In the genomic region with DNA sequence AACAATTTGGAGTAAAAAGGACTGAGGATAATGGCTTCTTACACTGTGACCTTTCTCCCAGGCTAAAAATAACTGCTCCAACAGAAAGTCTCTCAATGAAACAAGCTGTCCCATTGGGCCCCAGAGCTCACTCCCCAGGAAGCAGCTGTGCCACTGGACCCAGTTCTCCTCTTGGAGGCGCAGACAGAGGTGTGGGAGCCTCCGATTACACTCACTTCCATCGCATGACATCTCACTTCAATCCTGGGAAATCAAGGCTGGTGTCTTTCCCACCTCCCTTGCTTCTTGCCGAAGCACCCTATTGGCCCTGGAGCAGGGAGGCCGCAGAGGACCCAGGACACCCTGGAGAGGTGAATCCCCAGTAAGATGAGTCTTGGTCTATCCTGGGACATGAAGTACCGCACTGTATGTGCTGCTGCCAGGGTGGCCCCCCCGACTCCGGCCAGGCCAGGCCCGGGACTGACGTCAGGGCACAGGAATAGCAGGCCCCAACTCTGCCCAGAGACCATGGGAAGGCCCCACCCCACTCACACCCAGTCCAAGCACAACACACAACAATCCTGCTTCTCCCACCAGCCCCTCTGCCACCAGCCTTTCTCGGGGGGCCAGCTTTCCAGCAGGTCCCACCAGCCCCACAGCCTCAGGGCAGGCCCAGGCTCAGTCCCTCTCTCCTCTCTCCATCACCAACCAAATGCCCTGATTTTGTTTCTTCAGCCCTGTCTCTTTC, we compare ENCODE assay signal across 1 cellular context.
TF ChIP-seq lines count a peak whose summit lies in the region.

No MANE protein-coding gene starts in this region.

TF ChIP-seq in A549, 52 proteins besides CTCF, POLR2A, EP300 and RAD21 (continued from another document):
- TF ChIP-seq E2F6 (IDR thresholded peaks at IDR 0.05; ENCODE audit: borderline replicate concordance, low read depth) (no peak), MAX (IDR thresholded peaks at IDR 0.05) (no peak), MYC (IDR thresholded peaks at IDR 0.05; ENCODE audit: borderline replicate concordance, low read length) (no peak), JUNB (IDR thresholded peaks at IDR 0.05) (no peak), CHD4 (IDR thresholded peaks at IDR 0.05; ENCODE audit: borderline replicate concordance) (no peak), ZC3H11A (IDR thresholded peaks at IDR 0.05) (no peak), NFE2L2 (conservative IDR thresholded peaks at IDR 0.05; ENCODE audit: low read length) (no peak), HOXB5 (CRISPR knock-in tag; IDR thresholded peaks at IDR 0.05) (no peak), RFX5 (IDR thresholded peaks at IDR 0.05) (no peak), CEBPB (IDR thresholded peaks at IDR 0.05) (no peak)
